In genomic region chr15:101446527-101447167, GRCh38 we compare ENCODE assay signal across 1 cellular context.
TF ChIP-seq lines count a peak whose summit lies in the region.

No MANE protein-coding gene starts in this region.

TF ChIP-seq in HepG2, 621 proteins besides CTCF, POLR2A, EP300 and RAD21 (continued from another document and continues in another):
- TF ChIP-seq HBP1 (CRISPR knock-in tag; IDR thresholded peaks at IDR 0.05; ENCODE audit: low read depth) = no peak
- TF ChIP-seq GMEB2 (CRISPR knock-in tag; IDR thresholded peaks at IDR 0.05; ENCODE audit: low read depth) = no peak
- TF ChIP-seq ZBTB38 (CRISPR knock-in tag; IDR thresholded peaks at IDR 0.05) = peak; percentile 80
- TF ChIP-seq THYN1 (CRISPR knock-in tag; IDR thresholded peaks at IDR 0.05; ENCODE audit: borderline replicate concordance, low read depth) = no peak
- TF ChIP-seq HNF1A (IDR thresholded peaks at IDR 0.05; ENCODE audit: low read depth) = no peak
- no peak for TF ChIP-seq HNF1A (CRISPR knock-in tag; IDR thresholded peaks at IDR 0.05; ENCODE audit: borderline replicate concordance)
- TF ChIP-seq ATF5 (CRISPR knock-in tag; IDR thresholded peaks at IDR 0.05; ENCODE audit: low read depth) = no peak
- no peak for TF ChIP-seq HNRNPH1 (optimal IDR thresholded peaks at IDR 0.05; ENCODE audit: low read depth, low read length)
- TF ChIP-seq SALL2 (CRISPR knock-in tag; IDR thresholded peaks at IDR 0.05) = no peak
- TF ChIP-seq SSRP1 (CRISPR knock-in tag; IDR thresholded peaks at IDR 0.05) = no peak; the same call in 1 of the 2 replicates
- TF ChIP-seq HNF1B (CRISPR knock-in tag; IDR thresholded peaks at IDR 0.05) = peak; percentile 33; the same call in 1 of the 2 replicates
- no peak for TF ChIP-seq ZNF639 (CRISPR knock-in tag; conservative IDR thresholded peaks at IDR 0.05)
- no peak for TF ChIP-seq ZNF333 (CRISPR knock-in tag; IDR thresholded peaks at IDR 0.05; ENCODE audit: borderline replicate concordance)
- no peak for TF ChIP-seq DR1 (CRISPR knock-in tag; IDR thresholded peaks at IDR 0.05)
- peak; percentile 64; the same call in 1 of the 2 replicates for TF ChIP-seq RXRB (CRISPR knock-in tag; IDR thresholded peaks at IDR 0.05; ENCODE audit: borderline replicate concordance)
- no peak for TF ChIP-seq U2AF1 (optimal IDR thresholded peaks at IDR 0.05; ENCODE audit: low read depth, low read length)
- TF ChIP-seq PREB (CRISPR knock-in tag; IDR thresholded peaks at IDR 0.05) = no peak
- TF ChIP-seq JARID2 (CRISPR knock-in tag; IDR thresholded peaks at IDR 0.05; ENCODE audit: insufficient replicate concordance) = no peak
- no peak for TF ChIP-seq ZNF230 (CRISPR knock-in tag; IDR thresholded peaks at IDR 0.05)
- no peak for TF ChIP-seq TMF1 (CRISPR knock-in tag; IDR thresholded peaks at IDR 0.05; ENCODE audit: low read depth)
- TF ChIP-seq NONO (IDR thresholded peaks at IDR 0.05) = no peak
- no peak for TF ChIP-seq NONO (CRISPR knock-in tag; conservative IDR thresholded peaks at IDR 0.05)
- TF ChIP-seq ZNF766 (CRISPR knock-in tag; IDR thresholded peaks at IDR 0.05; ENCODE audit: borderline replicate concordance) = no peak
- no peak for TF ChIP-seq ZNF280B (CRISPR knock-in tag; IDR thresholded peaks at IDR 0.05; ENCODE audit: borderline replicate concordance)
- no peak for TF ChIP-seq ZNF83 (CRISPR knock-in tag; IDR thresholded peaks at IDR 0.05; ENCODE audit: borderline replicate concordance)
- TF ChIP-seq PAXIP1 (CRISPR knock-in tag; conservative IDR thresholded peaks at IDR 0.05) = peak; percentile 32
- TF ChIP-seq TCF7 (IDR thresholded peaks at IDR 0.05; ENCODE audit: low read depth) = peak; percentile 67
- TF ChIP-seq ZNF770 (CRISPR knock-in tag; IDR thresholded peaks at IDR 0.05) = no peak
- no peak for TF ChIP-seq ZNF343 (CRISPR knock-in tag; IDR thresholded peaks at IDR 0.05)
- TF ChIP-seq XRCC5 (optimal IDR thresholded peaks at IDR 0.05; ENCODE audit: low read length) = peak; percentile 14
- no peak for TF ChIP-seq NCOA1 (CRISPR knock-in tag; IDR thresholded peaks at IDR 0.05)
- no peak for TF ChIP-seq SOX6 (IDR thresholded peaks at IDR 0.05)
- peak; percentile 76 for TF ChIP-seq SOX6 (CRISPR knock-in tag; IDR thresholded peaks at IDR 0.05)
- TF ChIP-seq KLF11 (CRISPR knock-in tag; IDR thresholded peaks at IDR 0.05) = no peak
- no peak for TF ChIP-seq ZNF331 (CRISPR knock-in tag; IDR thresholded peaks at IDR 0.05)
- no peak; the same call in 2 of the 3 replicates for TF ChIP-seq MXI1 (IDR thresholded peaks at IDR 0.05; ENCODE audit: borderline replicate concordance, low read depth, low read length)
- TF ChIP-seq ZNF512B (CRISPR knock-in tag; IDR thresholded peaks at IDR 0.05; ENCODE audit: borderline replicate concordance) = 0 out of 2 replicates have a peak, but pooled peaks have one; percentile 86
